Comparison of ENCODE assay signal across 1 cellular context in genomic region chr22:46147471-46148267, GRCh38.
TF ChIP-seq lines count a peak whose summit lies in the region.

No MANE protein-coding gene starts in this region.

TF ChIP-seq in HepG2, 621 proteins besides CTCF, POLR2A, EP300 and RAD21 (continued from another document and continues in another):
- TF ChIP-seq AKNA (CRISPR knock-in tag; IDR thresholded peaks at IDR 0.05; ENCODE audit: borderline replicate concordance) = no peak
- TF ChIP-seq SALL2 (CRISPR knock-in tag; IDR thresholded peaks at IDR 0.05) = no peak
- TF ChIP-seq KLF13 (CRISPR knock-in tag; IDR thresholded peaks at IDR 0.05) = no peak
- TF ChIP-seq ZNF30 (CRISPR knock-in tag; IDR thresholded peaks at IDR 0.05) = no peak
- no peak for TF ChIP-seq ZBTB2 (CRISPR knock-in tag; IDR thresholded peaks at IDR 0.05; ENCODE audit: low read depth)
- TF ChIP-seq ZNF124 (CRISPR knock-in tag; IDR thresholded peaks at IDR 0.05) = 0 out of 2 replicates have a peak, but pooled peaks have one; percentile 47
- no peak for TF ChIP-seq MBD4 (IDR thresholded peaks at IDR 0.05; ENCODE audit: borderline replicate concordance, low read length)
- TF ChIP-seq ZNF232 (CRISPR knock-in tag; IDR thresholded peaks at IDR 0.05; ENCODE audit: borderline replicate concordance) = 0 out of 2 replicates have a peak, but pooled peaks have one; percentile 1
- TF ChIP-seq SNAPC5 (CRISPR knock-in tag; IDR thresholded peaks at IDR 0.05; ENCODE audit: borderline replicate concordance) = no peak
- peak; percentile 25 for TF ChIP-seq PHF5A (CRISPR knock-in tag; IDR thresholded peaks at IDR 0.05; ENCODE audit: low read depth, unreplicated experiment)
- no peak for TF ChIP-seq ZNF558 (CRISPR knock-in tag; IDR thresholded peaks at IDR 0.05; ENCODE audit: borderline replicate concordance)
- no peak for TF ChIP-seq ZSCAN12 (CRISPR knock-in tag; IDR thresholded peaks at IDR 0.05)
- no peak for TF ChIP-seq ZNF816 (CRISPR knock-in tag; IDR thresholded peaks at IDR 0.05; ENCODE audit: borderline replicate concordance)
- TF ChIP-seq ZNF570 (CRISPR knock-in tag; IDR thresholded peaks at IDR 0.05; ENCODE audit: borderline replicate concordance) = no peak
- peak; percentile 33; the same call in 1 of the 2 replicates for TF ChIP-seq YEATS4 (CRISPR knock-in tag; IDR thresholded peaks at IDR 0.05; ENCODE audit: borderline replicate concordance)
- TF ChIP-seq ZNF598 (CRISPR knock-in tag; IDR thresholded peaks at IDR 0.05; ENCODE audit: borderline replicate concordance) = no peak
- 0 out of 2 replicates have a peak, but pooled peaks have one; percentile 25 for TF ChIP-seq SSRP1 (CRISPR knock-in tag; IDR thresholded peaks at IDR 0.05)
- TF ChIP-seq ZFX (CRISPR knock-in tag; IDR thresholded peaks at IDR 0.05; ENCODE audit: low read depth) = peak; percentile 79
- no peak for TF ChIP-seq E2F1 (CRISPR knock-in tag; IDR thresholded peaks at IDR 0.05)
- TF ChIP-seq ZEB1 (IDR thresholded peaks at IDR 0.05; ENCODE audit: insufficient replicate concordance, low read depth) = no peak
- no peak for TF ChIP-seq HMG20B (CRISPR knock-in tag; conservative IDR thresholded peaks at IDR 0.05)
- TF ChIP-seq BRF2 (CRISPR knock-in tag; IDR thresholded peaks at IDR 0.05) = no peak
- TF ChIP-seq NFRKB (IDR thresholded peaks at IDR 0.05) = no peak
- TF ChIP-seq HOXA5 (CRISPR knock-in tag; IDR thresholded peaks at IDR 0.05) = no peak
- TF ChIP-seq HOMEZ (CRISPR knock-in tag; IDR thresholded peaks at IDR 0.05; ENCODE audit: low read depth) = no peak
- TF ChIP-seq ZNF225 (CRISPR knock-in tag; IDR thresholded peaks at IDR 0.05) = no peak
- TF ChIP-seq NR3C1 (CRISPR knock-in tag; IDR thresholded peaks at IDR 0.05) = no peak
- peak; percentile 94 for TF ChIP-seq PPARG (CRISPR knock-in tag; conservative IDR thresholded peaks at IDR 0.05)
- TF ChIP-seq MTERF4 (CRISPR knock-in tag; IDR thresholded peaks at IDR 0.05) = no peak
- no peak for TF ChIP-seq ZNF510 (CRISPR knock-in tag; IDR thresholded peaks at IDR 0.05; ENCODE audit: low read depth)
- 0 out of 2 replicates have a peak, but pooled peaks have one; percentile 14 for TF ChIP-seq SMAD3 (CRISPR knock-in tag; IDR thresholded peaks at IDR 0.05)
- TF ChIP-seq ZNF263 (CRISPR knock-in tag; IDR thresholded peaks at IDR 0.05) = no peak
- TF ChIP-seq FOXO1 (CRISPR knock-in tag; IDR thresholded peaks at IDR 0.05) = peak; percentile 42; the same call in 1 of the 2 replicates
- TF ChIP-seq TRAFD1 (CRISPR knock-in tag; IDR thresholded peaks at IDR 0.05; ENCODE audit: borderline replicate concordance) = 0 out of 2 replicates have a peak, but pooled peaks have one; percentile 37
- no peak for TF ChIP-seq ZNF646 (CRISPR knock-in tag; IDR thresholded peaks at IDR 0.05)
- TF ChIP-seq ZNF615 (CRISPR knock-in tag; IDR thresholded peaks at IDR 0.05; ENCODE audit: borderline replicate concordance) = no peak
- TF ChIP-seq SOX13 (IDR thresholded peaks at IDR 0.05) = no peak
- TF ChIP-seq SOX13 (CRISPR knock-in tag; conservative IDR thresholded peaks at IDR 0.05 in 1 of 2, IDR thresholded peaks at IDR 0.05 in 1 of 2) = peak in 1 of 2 experiments; percentile 55; a peak in 1 of 4 replicates
- TF ChIP-seq ZNF260 (CRISPR knock-in tag; IDR thresholded peaks at IDR 0.05; ENCODE audit: borderline replicate concordance, low read depth) = no peak
- TF ChIP-seq ZSCAN30 (CRISPR knock-in tag; IDR thresholded peaks at IDR 0.05) = no peak
- no peak for TF ChIP-seq TCF7 (IDR thresholded peaks at IDR 0.05; ENCODE audit: low read depth)
